In genomic region chr18:46097853-46098615, GRCh38 we compare ENCODE assay signal across 1 cellular context.
A peak's percentile ranks its signal among the peaks of the same experiment; 100 is the strongest.
TF ChIP-seq lines count a peak whose summit lies in the region.

Gene ATP5F1A (minus strand): TSS chr18:46098296. CDS start chr18:46098231, 65 bp downstream.

TF ChIP-seq in K562, 482 proteins besides CTCF, POLR2A, EP300 and RAD21 (continued from another document and continues in another):
- TF ChIP-seq ZBTB40 (IDR thresholded peaks at IDR 0.05) (peak; percentile 64), ZBTB40 (CRISPR knock-in tag; IDR thresholded peaks at IDR 0.05) (no peak), YY1 (IDR thresholded peaks at IDR 0.05; ENCODE audit: borderline replicate concordance in 1 of 3, control insufficient read depth in 1 of 3, extremely low read depth in 1 of 3, insufficient read depth in 3 of 3, insufficient read length in 1 of 3, insufficient replicate concordance in 2 of 3, low read depth in 1 of 3, low read length in 2 of 3) (peak; percentile 75 to 89 (median 86)), E2F3 (CRISPR knock-in tag; IDR thresholded peaks at IDR 0.05) (0 out of 2 replicates have a peak, but pooled peaks have one; percentile 41), ZNF583 (CRISPR knock-in tag; IDR thresholded peaks at IDR 0.05) (0 out of 2 replicates have a peak, but pooled peaks have one; percentile 31), NONO (IDR thresholded peaks at IDR 0.05; ENCODE audit: low read depth in 2 of 2, low read length in 1 of 2) (no peak), PTRF (tag; IDR thresholded peaks at IDR 0.05) (no peak), THRB (CRISPR knock-in tag; conservative IDR thresholded peaks at IDR 0.05) (0 out of 2 replicates have a peak, but pooled peaks have one; percentile 4), RNF2 (IDR thresholded peaks at IDR 0.05) (0 out of 2 replicates have a peak, but pooled peaks have one; percentile 9), ZNF165 (CRISPR knock-in tag; IDR thresholded peaks at IDR 0.05; ENCODE audit: borderline replicate concordance) (0 out of 2 replicates have a peak, but pooled peaks have one; percentile 26), NR2C1 (IDR thresholded peaks at IDR 0.05) (peak; percentile 95), NR2C1 (tag; IDR thresholded peaks at IDR 0.05) (peak; percentile 93), GATAD2A (IDR thresholded peaks at IDR 0.05) (no peak), KDM5B (IDR thresholded peaks at IDR 0.05; ENCODE audit: insufficient replicate concordance, low read depth, low read length) (peak; percentile 70), VEZF1 (CRISPR knock-in tag; IDR thresholded peaks at IDR 0.05) (peak; percentile 99), BRD4 (IDR thresholded peaks at IDR 0.05) (peak; percentile 43; the same call in 1 of the 2 replicates), L3MBTL2 (IDR thresholded peaks at IDR 0.05) (peak; percentile 82), KDM4B (IDR thresholded peaks at IDR 0.05; ENCODE audit: borderline replicate concordance in 2 of 2, low read depth in 1 of 2) (peak in 1 of 2 experiments; percentile 79; a peak in 1 of 4 replicates), NCOA2 (IDR thresholded peaks at IDR 0.05; ENCODE audit: partially characterized antibody in 2 of 2) (no peak), CBX1 (IDR thresholded peaks at IDR 0.05; ENCODE audit: low read depth) (0 out of 2 replicates have a peak, but pooled peaks have one; percentile 4), ZNF232 (CRISPR knock-in tag; IDR thresholded peaks at IDR 0.05) (0 out of 2 replicates have a peak, but pooled peaks have one; percentile 56), CXXC5 (CRISPR knock-in tag; IDR thresholded peaks at IDR 0.05) (0 out of 2 replicates have a peak, but pooled peaks have one; percentile 46), ZNF639 (CRISPR knock-in tag; conservative IDR thresholded peaks at IDR 0.05 in 1 of 2, IDR thresholded peaks at IDR 0.05 in 1 of 2) (peak in 1 of 2 experiments; percentile 75; a peak in 2 of 4 replicates), MYC (IDR thresholded peaks at IDR 0.05; ENCODE audit: low read depth, low read length) (peak; percentile 91), MYC (CRISPR knock-in tag; IDR thresholded peaks at IDR 0.05; ENCODE audit: borderline replicate concordance, low read depth) (no peak), ZBTB17 (CRISPR knock-in tag; IDR thresholded peaks at IDR 0.05) (0 out of 2 replicates have a peak, but pooled peaks have one; percentile 28), FOXA3 (CRISPR knock-in tag; conservative IDR thresholded peaks at IDR 0.05 in 1 of 2, IDR thresholded peaks at IDR 0.05 in 1 of 2) (no peak), RAD51 (IDR thresholded peaks at IDR 0.05; ENCODE audit: borderline replicate concordance, low read depth) (peak; percentile 56; the same call in 1 of the 2 replicates), TEAD4 (IDR thresholded peaks at IDR 0.05; ENCODE audit: low read length) (0 out of 2 replicates have a peak, but pooled peaks have one; percentile 25), TEAD4 (CRISPR knock-in tag; IDR thresholded peaks at IDR 0.05; ENCODE audit: borderline replicate concordance) (no peak), BRD9 (IDR thresholded peaks at IDR 0.05; ENCODE audit: low read depth, partially characterized antibody) (no peak), POLR2G (IDR thresholded peaks at IDR 0.05; ENCODE audit: low read depth, low read length) (peak; percentile 92), CCNT2 (IDR thresholded peaks at IDR 0.05; ENCODE audit: borderline replicate concordance, extremely low read depth, insufficient read length, low read depth, low read length) (peak; percentile 38), FUS (optimal IDR thresholded peaks at IDR 0.05; ENCODE audit: low read depth, low read length) (no peak), POLR2H (tag; IDR thresholded peaks at IDR 0.05; ENCODE audit: low read depth) (peak; percentile 44), ESRRA (IDR thresholded peaks at IDR 0.05; ENCODE audit: borderline replicate concordance, low read depth) (peak; percentile 89), GABPA (tag; conservative IDR thresholded peaks at IDR 0.05; ENCODE audit: low read depth) (peak; percentile 95), ZNF780A (CRISPR knock-in tag; IDR thresholded peaks at IDR 0.05) (no peak), SAP30 (IDR thresholded peaks at IDR 0.05; ENCODE audit: borderline replicate concordance, insufficient read depth, low read depth, low read length, poor library complexity, severe bottlenecking) (peak; percentile 42), MBD1 (CRISPR knock-in tag; IDR thresholded peaks at IDR 0.05) (no peak), ZKSCAN8 (CRISPR knock-in tag; IDR thresholded peaks at IDR 0.05) (no peak), POLR2B (IDR thresholded peaks at IDR 0.05; ENCODE audit: low read depth, partially characterized antibody) (peak; percentile 79), MBD2 (IDR thresholded peaks at IDR 0.05; ENCODE audit: borderline replicate concordance, low read depth) (peak; percentile 35; the same call in 1 of the 2 replicates), RFX1 (IDR thresholded peaks at IDR 0.05) (peak; percentile 69), POLR2AphosphoS5 (IDR thresholded peaks at IDR 0.05; ENCODE audit: control insufficient read depth, insufficient read depth, low read depth, low read length) (peak; percentile 57), MTF1 (CRISPR knock-in tag; IDR thresholded peaks at IDR 0.05; ENCODE audit: borderline replicate concordance) (no peak)
- TF ChIP-seq, protein P1, sequence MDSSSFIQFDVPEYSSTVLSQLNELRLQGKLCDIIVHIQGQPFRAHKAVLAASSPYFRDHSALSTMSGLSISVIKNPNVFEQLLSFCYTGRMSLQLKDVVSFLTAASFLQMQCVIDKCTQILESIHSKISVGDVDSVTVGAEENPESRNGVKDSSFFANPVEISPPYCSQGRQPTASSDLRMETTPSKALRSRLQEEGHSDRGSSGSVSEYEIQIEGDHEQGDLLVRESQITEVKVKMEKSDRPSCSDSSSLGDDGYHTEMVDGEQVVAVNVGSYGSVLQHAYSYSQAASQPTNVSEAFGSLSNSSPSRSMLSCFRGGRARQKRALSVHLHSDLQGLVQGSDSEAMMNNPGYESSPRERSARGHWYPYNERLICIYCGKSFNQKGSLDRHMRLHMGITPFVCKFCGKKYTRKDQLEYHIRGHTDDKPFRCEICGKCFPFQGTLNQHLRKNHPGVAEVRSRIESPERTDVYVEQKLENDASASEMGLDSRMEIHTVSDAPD (CRISPR knock-in tag; IDR thresholded peaks at IDR 0.05): no peak
- TF ChIP-seq, protein P2, sequence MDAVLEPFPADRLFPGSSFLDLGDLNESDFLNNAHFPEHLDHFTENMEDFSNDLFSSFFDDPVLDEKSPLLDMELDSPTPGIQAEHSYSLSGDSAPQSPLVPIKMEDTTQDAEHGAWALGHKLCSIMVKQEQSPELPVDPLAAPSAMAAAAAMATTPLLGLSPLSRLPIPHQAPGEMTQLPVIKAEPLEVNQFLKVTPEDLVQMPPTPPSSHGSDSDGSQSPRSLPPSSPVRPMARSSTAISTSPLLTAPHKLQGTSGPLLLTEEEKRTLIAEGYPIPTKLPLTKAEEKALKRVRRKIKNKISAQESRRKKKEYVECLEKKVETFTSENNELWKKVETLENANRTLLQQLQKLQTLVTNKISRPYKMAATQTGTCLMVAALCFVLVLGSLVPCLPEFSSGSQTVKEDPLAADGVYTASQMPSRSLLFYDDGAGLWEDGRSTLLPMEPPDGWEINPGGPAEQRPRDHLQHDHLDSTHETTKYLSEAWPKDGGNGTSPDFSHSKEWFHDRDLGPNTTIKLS (IDR thresholded peaks at IDR 0.05; ENCODE audit: borderline replicate concordance, low read depth): peak; percentile 63; the same call in 1 of the 2 replicates
